7 cellular contexts compared by ENCODE assay signal in the genomic region with DNA sequence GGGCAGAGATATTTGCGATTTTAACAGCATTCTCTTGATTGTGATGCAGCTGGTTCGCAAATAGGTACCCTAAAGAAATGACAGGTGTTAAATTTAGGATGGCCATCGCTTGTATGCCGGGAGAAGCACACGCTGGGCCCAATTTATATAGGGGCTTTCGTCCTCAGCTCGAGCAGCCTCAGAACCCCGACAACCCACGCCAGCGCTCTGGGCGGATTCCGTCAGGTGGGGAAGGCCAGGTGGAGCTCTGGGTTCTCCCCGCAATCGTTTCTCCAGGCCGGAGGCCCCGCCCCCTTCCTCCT. TPM values are rescaled to one million over a fixed set of nuclear protein-coding genes. Genes with fewer than 3 reads are reported as not detected.
DNase-seq lines count a peak whose midpoint lies in the region; ATAC-seq lines count a peak whose summit lies in the region.

No MANE protein-coding gene starts in this region.

- H3K4me3 ChIP-seq in HUES48 (ENCODE audit: low read depth, low read length) (peak overlapping the region; percentile 92), iPS-18a (ENCODE audit: low read length) (peak overlapping the region; percentile 79)

- no peaks in the 10 kb centered on the region for H3K27me3 ChIP-seq in HUES48 (ENCODE audit: control insufficient read depth, insufficient read depth, low read length)
- no peaks in the 10 kb centered on the region for H3K27me3 ChIP-seq in iPS-18a (ENCODE audit: control insufficient read depth, insufficient read depth, low read length)

- H3K9ac ChIP-seq in HUES48 (ENCODE audit: low read depth, low read length) (no peak overlapping the region), iPS-18a (ENCODE audit: low read length) (no peak overlapping the region)

- peak overlapping the region; percentile 98 for H3K27ac Mint-ChIP-seq in activated T-helper 2 cell treated with anti-CD3 and anti-CD28 coated beads, Interferon-gamma antibody, Interleukin-2, Interleukin-4, amounts not matched to agents 10 μg/mL and 5 μg/mL and 100 μg/mL, durations not matched to agents 14 hours and 24 hours and 36 hours
- peak overlapping the region; percentile 99 for H3K27ac Mint-ChIP-seq in stimulated activated naive B cell treated with anti-CD40 and anti-IgM and Interleukin-4, amounts not matched to agents 10 μg/mL and 1 μg/mL and 100 μg/mL, for 72 hours

- H3K36me3 ChIP-seq in HUES48 (ENCODE audit: control insufficient read depth, insufficient read depth, low read length) (no peaks in the 10 kb centered on the region), iPS-18a (ENCODE audit: control insufficient read depth, low read depth, low read length) (no peaks in the 10 kb centered on the region)

- H3K4me1 ChIP-seq in HUES48 (ENCODE audit: control insufficient read depth, insufficient read depth, low read length) (peaks cover 6% of the 10 kb centered on the region), iPS-18a (ENCODE audit: control insufficient read depth, low read depth, low read length) (peaks cover 8% of the 10 kb centered on the region)

- no peak for DNase-seq in activated T-helper 2 cell treated with anti-CD3 and anti-CD28 coated beads, Interferon-gamma antibody, Interleukin-2, Interleukin-4, amounts not matched to agents 10 μg/mL and 5 μg/mL and 100 μg/mL, durations not matched to agents 14 hours and 24 hours and 36 hours (ENCODE audit: low spot score)
- DNase-seq in stimulated activated naive B cell treated with anti-CD40 and anti-IgM and Interleukin-4, amounts not matched to agents 10 μg/mL and 1 μg/mL and 100 μg/mL, for 72 hours = no peak
- DNase-seq in NCI-H2081 (lab: John Stamatoyannopoulos, UW) (no peak), NCI-H2107 treated with DMSO at 0.1 percent for 48 hours (lab: John Stamatoyannopoulos, UW; ENCODE audit: unreplicated experiment) (no peak)

- no peaks in the 10 kb centered on the region for H3K27me3 Mint-ChIP-seq in activated T-helper 2 cell treated with anti-CD3 and anti-CD28 coated beads, Interferon-gamma antibody, Interleukin-2, Interleukin-4, amounts not matched to agents 10 μg/mL and 5 μg/mL and 100 μg/mL, durations not matched to agents 14 hours and 24 hours and 36 hours (ENCODE audit: low read depth)
- H3K27me3 Mint-ChIP-seq in stimulated activated naive B cell treated with anti-CD40 and anti-IgM and Interleukin-4, amounts not matched to agents 10 μg/mL and 1 μg/mL and 100 μg/mL, for 72 hours = no peaks in the 10 kb centered on the region

- H3K4me3 Mint-ChIP-seq in activated T-helper 2 cell treated with anti-CD3 and anti-CD28 coated beads, Interferon-gamma antibody, Interleukin-2, Interleukin-4, amounts not matched to agents 10 μg/mL and 5 μg/mL and 100 μg/mL, durations not matched to agents 14 hours and 24 hours and 36 hours (ENCODE audit: low read depth) = peak overlapping the region; percentile 87
- H3K4me3 Mint-ChIP-seq in stimulated activated naive B cell treated with anti-CD40 and anti-IgM and Interleukin-4, amounts not matched to agents 10 μg/mL and 1 μg/mL and 100 μg/mL, for 72 hours = peak overlapping the region; percentile 86 to 88

- H3K36me3 Mint-ChIP-seq in activated T-helper 2 cell treated with anti-CD3 and anti-CD28 coated beads, Interferon-gamma antibody, Interleukin-2, Interleukin-4, amounts not matched to agents 10 μg/mL and 5 μg/mL and 100 μg/mL, durations not matched to agents 14 hours and 24 hours and 36 hours (ENCODE audit: low read depth) = peaks cover 25% of the 10 kb centered on the region
- peaks cover 18 to 27% of the 10 kb centered on the region in 2 donors for H3K36me3 Mint-ChIP-seq in stimulated activated naive B cell treated with anti-CD40 and anti-IgM and Interleukin-4, amounts not matched to agents 10 μg/mL and 1 μg/mL and 100 μg/mL, for 72 hours

- intact Hi-C loops in activated T-helper 2 cell treated with anti-CD3 and anti-CD28 coated beads, Interferon-gamma antibody, Interleukin-2, Interleukin-4, amounts not matched to agents 10 μg/mL and 5 μg/mL and 100 μg/mL, durations not matched to agents 14 hours and 24 hours and 36 hours (cut with micrococcal nuclease) = loop anchor here (1.0 to 2.0 kb wide), 2 partner anchors 78 to 433 kb away; partner anchors contain the start of genes ACOT2 and RBM25

- H3K27ac ChIP-seq in HUES48 (ENCODE audit: low read depth, low read length) (peak overlapping the region; percentile 97), iPS-18a (ENCODE audit: low read length) (no peak overlapping the region)

- H3K4me1 Mint-ChIP-seq in activated T-helper 2 cell treated with anti-CD3 and anti-CD28 coated beads, Interferon-gamma antibody, Interleukin-2, Interleukin-4, amounts not matched to agents 10 μg/mL and 5 μg/mL and 100 μg/mL, durations not matched to agents 14 hours and 24 hours and 36 hours (ENCODE audit: low read depth) = peaks cover 14% of the 10 kb centered on the region
- peaks cover 10 to 16% of the 10 kb centered on the region in 2 donors for H3K4me1 Mint-ChIP-seq in stimulated activated naive B cell treated with anti-CD40 and anti-IgM and Interleukin-4, amounts not matched to agents 10 μg/mL and 1 μg/mL and 100 μg/mL, for 72 hours

- ATAC-seq in stimulated activated naive B cell treated with anti-CD40 and anti-IgM and Interleukin-4, amounts not matched to agents 10 μg/mL and 1 μg/mL and 100 μg/mL, for 72 hours (replicated peaks) = no peak
- ATAC-seq in GM18907 (IDR thresholded peaks at IDR 0.05; ENCODE audit: unreplicated experiment) = no peak

- peaks cover 16% of the 10 kb centered on the region for H3K9me3 Mint-ChIP-seq in activated T-helper 2 cell treated with anti-CD3 and anti-CD28 coated beads, Interferon-gamma antibody, Interleukin-2, Interleukin-4, amounts not matched to agents 10 μg/mL and 5 μg/mL and 100 μg/mL, durations not matched to agents 14 hours and 24 hours and 36 hours
- peaks cover 14 to 15% of the 10 kb centered on the region in 2 donors for H3K9me3 Mint-ChIP-seq in stimulated activated naive B cell treated with anti-CD40 and anti-IgM and Interleukin-4, amounts not matched to agents 10 μg/mL and 1 μg/mL and 100 μg/mL, for 72 hours

- H3K9me3 ChIP-seq in HUES48 (ENCODE audit: control insufficient read depth, insufficient read depth, low read length) = no peaks in the 10 kb centered on the region; the same call in 1 of the 2 replicates
- no peaks in the 10 kb centered on the region for H3K9me3 ChIP-seq in iPS-18a (ENCODE audit: control insufficient read depth, low read depth, low read length)

RNA-seq across cellular contexts. Expression of gene PSEN1, which starts 0.3 kb away (rescaled TPM):
- total RNA-seq in activated T-helper 2 cell treated with anti-CD3 and anti-CD28 coated beads, Interferon-gamma antibody, Interleukin-2, Interleukin-4, amounts not matched to agents 10 μg/mL and 5 μg/mL and 100 μg/mL, durations not matched to agents 14 hours and 24 hours and 36 hours = 34.7 and 36.5 TPM in 2 replicates
